Comparison of ENCODE assay signal across 8 cellular contexts in the genomic region with DNA sequence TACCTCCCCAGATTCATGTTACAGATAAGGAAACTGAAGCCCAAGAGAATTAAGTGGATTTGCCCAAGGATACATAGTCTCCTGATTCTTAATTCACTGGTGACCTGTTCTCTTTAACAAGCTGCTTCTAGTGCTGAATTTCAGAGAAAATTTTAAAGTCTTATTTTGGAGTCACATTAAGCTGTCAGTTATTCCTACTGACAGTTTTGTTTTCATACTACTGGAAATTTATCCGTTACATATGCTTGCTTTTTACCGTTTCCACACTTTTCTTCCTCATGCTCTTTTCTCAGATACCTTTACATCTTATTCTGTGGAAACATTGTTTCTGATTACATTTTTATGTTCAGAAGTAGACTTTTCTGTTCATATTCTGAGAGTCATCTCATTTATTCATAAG. TPM values are rescaled to one million over a fixed set of nuclear protein-coding genes. Genes with fewer than 3 reads are reported as not detected.
DNase-seq lines count a peak whose midpoint lies in the region; ATAC-seq and TF ChIP-seq lines count a peak whose summit lies in the region.

No MANE protein-coding gene starts in this region.

- CTCF ChIA-PET in CD4-positive, alpha-beta T cell (lab: Charles Lee): interaction anchor here (0.9 kb wide), 1 partner anchor 17 kb away, joined by 4 read pairs; the partner anchor contains the start of genes HSPD1 and HSPE1

- intact Hi-C loops in CD4-positive, alpha-beta T cell (cut with DNase I, micrococcal nuclease): loop anchor here in 1 of 2 experiments (5.0 kb wide), 2 partner anchors 85 to 190 kb away; partner anchors contain the start of gene MARS2
- intact Hi-C loops in dorsolateral prefrontal cortex (cut with DNase I): loop anchor here (5.0 to 10.0 kb wide), 3 partner anchors 45 to 190 kb away; partner anchors contain the start of genes MARS2 (in 2 of the 2) and RFTN2 (in 1 of the 2)

- peak overlapping the region; percentile 98 for H3K4me3 Mint-ChIP-seq in CD4-positive, alpha-beta T cell
- peak overlapping the region; percentile 97 for H3K4me3 Mint-ChIP-seq in neural progenitor cell

- peaks cover 63% of the 10 kb centered on the region for H3K79me2 ChIP-seq in neural progenitor cell (ENCODE audit: low read depth)

- DNase-seq in CD4-positive, alpha-beta T cell: no peak
- DNase-seq in MG63: no peak
- no peak for DNase-seq in dorsolateral prefrontal cortex
- no peak for DNase-seq in neural progenitor cell (ENCODE audit: low spot score)
- no peak for DNase-seq in cortex of kidney (lab: John Stamatoyannopoulos, UW)
- no peak for DNase-seq in glomerular visceral epithelial cell (ENCODE audit: extremely low spot score)
- DNase-seq in kidney tubule cell (ENCODE audit: low spot score): no peak

- H3K9me3 ChIP-seq in CD4-positive, alpha-beta T cell (ENCODE audit: control insufficient read depth, low read length): peaks cover 3% of the 10 kb centered on the region
- H3K9me3 ChIP-seq in MG63 (no peaks in the 10 kb centered on the region), neural progenitor cell (ENCODE audit: low read depth) (no peaks in the 10 kb centered on the region)

- peak overlapping the region; percentile 97 for H3K4me2 ChIP-seq in neural progenitor cell

- no peaks in the 10 kb centered on the region for H3K9me3 Mint-ChIP-seq in CD4-positive, alpha-beta T cell
- peaks cover 8% of the 10 kb centered on the region for H3K9me3 Mint-ChIP-seq in neural progenitor cell

- POLR2A ChIA-PET in CD4-positive, alpha-beta T cell (lab: Charles Lee): interaction anchor here (1.6 to 7.5 kb wide), 7 partner anchors 8 to 189 kb away, joined by 7 to 219 read pairs (median 24); partner anchors contain the start of genes COQ10B, HSPD1, HSPE1 and MARS2

- peaks cover 41% of the 10 kb centered on the region for H3K36me3 Mint-ChIP-seq in CD4-positive, alpha-beta T cell (ENCODE audit: low read depth)
- H3K36me3 Mint-ChIP-seq in neural progenitor cell: peaks cover 23% of the 10 kb centered on the region

- no peak for ATAC-seq in CD4-positive, alpha-beta T cell (ENCODE audit: poor library complexity)
- no peak for ATAC-seq in HG02678 (IDR thresholded peaks at IDR 0.05; ENCODE audit: unreplicated experiment)

- H3K27me3 Mint-ChIP-seq in CD4-positive, alpha-beta T cell: no peaks in the 10 kb centered on the region
- H3K27me3 Mint-ChIP-seq in neural progenitor cell (ENCODE audit: insufficient read depth, low read depth): no peaks in the 10 kb centered on the region

- peaks cover 35% of the 10 kb centered on the region for H3K36me3 ChIP-seq in MG63
- H3K36me3 ChIP-seq in neural progenitor cell: peaks cover 14% of the 10 kb centered on the region

- H3K4me3 ChIP-seq in MG63 (peak overlapping the region; percentile 98), dorsolateral prefrontal cortex (peak overlapping the region; percentile 67 to 100 (median 92)), neural progenitor cell (peak overlapping the region; percentile 80)

- H3K4me1 ChIP-seq in neural progenitor cell: peaks cover 14% of the 10 kb centered on the region

- H3K4me1 Mint-ChIP-seq in CD4-positive, alpha-beta T cell (ENCODE audit: low read depth): peaks cover 56% of the 10 kb centered on the region
- peaks cover 20% of the 10 kb centered on the region for H3K4me1 Mint-ChIP-seq in neural progenitor cell

- H3K27ac Mint-ChIP-seq in CD4-positive, alpha-beta T cell: peak overlapping the region; percentile 89
- no peak overlapping the region for H3K27ac Mint-ChIP-seq in neural progenitor cell

- no peak overlapping the region for H2AFZ ChIP-seq in neural progenitor cell (replicated peaks)

- TF ChIP-seq CTCF in CD4-positive, alpha-beta T cell (IDR thresholded peaks at IDR 0.05): no peak
- TF ChIP-seq CTCF in dorsolateral prefrontal cortex (IDR thresholded peaks at IDR 0.05 in 54 of 56, conservative IDR thresholded peaks at IDR 0.05 in 2 of 56; ENCODE audit: low read depth in 1 of 56, partially characterized antibody in 56 of 56): no peak
- no peak for TF ChIP-seq CTCF in neural progenitor cell (IDR thresholded peaks at IDR 0.05)

- H3F3A ChIP-seq in neural progenitor cell (ENCODE audit: low read depth): peaks cover 10% of the 10 kb centered on the region

- no peaks in the 10 kb centered on the region for H3K27me3 ChIP-seq in CD4-positive, alpha-beta T cell (ENCODE audit: control insufficient read depth, insufficient read depth, low read length)
- no peaks in the 10 kb centered on the region for H3K27me3 ChIP-seq in MG63
- H3K27me3 ChIP-seq in dorsolateral prefrontal cortex: no peaks in the 10 kb centered on the region
- no peaks in the 10 kb centered on the region for H3K27me3 ChIP-seq in neural progenitor cell

- peak overlapping the region; percentile 93 for H3K9ac ChIP-seq in neural progenitor cell

- H3K27ac ChIP-seq in CD4-positive, alpha-beta T cell (ENCODE audit: low read depth, low read length): no peak overlapping the region
- H3K27ac ChIP-seq in dorsolateral prefrontal cortex (peak overlapping the region in 37 of 59 donors; percentile 8 to 100 (median 98)), neural progenitor cell (no peak overlapping the region)

- H4K20me1 ChIP-seq in neural progenitor cell (ENCODE audit: low read depth): peaks cover 6% of the 10 kb centered on the region

RNA-seq across cellular contexts. Expression of gene MOB4, which starts 1.3 kb away (rescaled TPM):
- total RNA-seq in CD4-positive, alpha-beta T cell: 10 to 100 TPM; 28.4 to 29.8 TPM
- 22.0 and 50.9 TPM in 2 replicates for total RNA-seq in MG63 (2014; rRNA removed; shearing (Covaris generic); ENCODE audit: low replicate concordance)
- total RNA-seq in dorsolateral prefrontal cortex (10 to 100 TPM; 12.8 to 47.5 (median 26.2) TPM), neural progenitor cell (ENCODE audit: low replicate concordance) (55.5 and 76.7 TPM in 2 replicates)

RNA-seq across cellular contexts. Expression of gene HSPE1, which starts 17.0 kb away (rescaled TPM):
- 10 to 100 TPM; 50.8 to 56.2 TPM for total RNA-seq in CD4-positive, alpha-beta T cell
- 135 and 172 TPM in 2 replicates for total RNA-seq in MG63 (2014; rRNA removed; shearing (Covaris generic); ENCODE audit: low replicate concordance)
- total RNA-seq in dorsolateral prefrontal cortex: 100 to 1,000 TPM in 26 of 120 experiments, 10 to 100 TPM in 94; 54.9 to 298 (median 81.8) TPM
- total RNA-seq in neural progenitor cell (ENCODE audit: low replicate concordance): 237 and 320 TPM in 2 replicates

RNA-seq across cellular contexts. Expression of gene HSPD1, which starts 17.5 kb away (rescaled TPM):
- 100 to 1,000 TPM; 154 to 157 TPM for total RNA-seq in CD4-positive, alpha-beta T cell
- total RNA-seq in MG63 (2014; rRNA removed; shearing (Covaris generic); ENCODE audit: low replicate concordance): 130 and 166 TPM in 2 replicates
- total RNA-seq in dorsolateral prefrontal cortex (100 to 1,000 TPM; 104 to 555 (median 149) TPM), neural progenitor cell (ENCODE audit: low replicate concordance) (399 and 539 TPM in 2 replicates)

Comparison
In these comparisons a context has a peak if more than half of its experiments do, and no peak if none do; other contexts are left out.
1. H3K27ac ChIP-seq: peak in dorsolateral prefrontal cortex (37 of 59); none in CD4-positive, alpha-beta T cell (single experiment) and neural progenitor cell (single experiment).
2. Peak in every context shown above with its lines, with median percentiles within 50 percentile points of each other: H3K4me3 ChIP-seq.